ENCODE assay signal across 26 cellular contexts in genomic region chr3:151383111-151383510, GRCh38. TPM values are rescaled to one million over a fixed set of nuclear protein-coding genes. Genes with fewer than 3 reads are reported as not detected.
DNase-seq lines count a peak whose midpoint lies in the region; ATAC-seq, FAIRE-seq and TF ChIP-seq lines count a peak whose summit lies in the region.
"Had no signal": no experiment of that assay in that cellular context is flagged by ENCODE, and none has a peak within 500 bp of the region (broad histone marks: within the 10 kb centered on the region; RNA-seq: fewer than 3 reads in every experiment).

No MANE protein-coding gene starts in this region.

- H2AFZ ChIP-seq in Karpas-422 (ENCODE audit: low read length) (no peak overlapping the region), HepG2 (ENCODE audit: low read length) (no peak overlapping the region)
- H2AFZ ChIP-seq: neural progenitor cell had no signal

- TF ChIP-seq CTCF in CD14-positive monocyte (IDR thresholded peaks at IDR 0.05) (no peak), coronary artery (IDR thresholded peaks at IDR 0.05) (no peak), neutrophil (IDR thresholded peaks at IDR 0.05) (no peak), HepG2 (CRISPR knock-in tag; IDR thresholded peaks at IDR 0.05) (no peak)

- CTCF ChIA-PET in HepG2 (lab: Yijun Ruan, JAX; ENCODE audit: low intra/inter-chr PET ratio, low total read pairs): no interaction called here

- H3K27me3 ChIP-seq in Karpas-422 (ENCODE audit: low read length) (no peaks in the 10 kb centered on the region), neutrophil (no peaks in the 10 kb centered on the region), HepG2 (ENCODE audit: control insufficient read depth in 1 of 2, insufficient read depth in 2 of 2, low read length in 2 of 2) (no peaks in the 10 kb centered on the region)
- H3K27me3 ChIP-seq: neural progenitor cell had no signal

- POLR2A ChIA-PET in HepG2 (lab: Yijun Ruan, JAX): no interaction called here

- 56% methylated on average over 2 of the region's 2 CpGs for WGBS in HepG2 (ENCODE audit: low lambda C conversion rate)

- no peaks in the 10 kb centered on the region for H3K36me3 ChIP-seq in Karpas-422 (ENCODE audit: insufficient read depth, low read length)
- H3K36me3 ChIP-seq in neutrophil: no peaks in the 10 kb centered on the region
- H3K36me3 ChIP-seq in HepG2 (replicated peaks in 1 of 2; ENCODE audit: control insufficient read depth in 1 of 2, insufficient read depth in 2 of 2, low read length in 2 of 2): no peaks in the 10 kb centered on the region
- H3K36me3 ChIP-seq: neural progenitor cell, prostate gland had no signal

- H3K36me3 Mint-ChIP-seq in CD14-positive monocyte: no peaks in the 10 kb centered on the region
- no peaks in the 10 kb centered on the region for H3K36me3 Mint-ChIP-seq in natural killer cell treated with Interleukin-12 subunit alpha and Interleukin-12 subunit beta and Interleukin-15 and Interleukin-18, amount 100 ng/mL, for 72 hours
- H3K36me3 Mint-ChIP-seq: activated naive CD4-positive, alpha-beta T cell treated with anti-CD3 and anti-CD28 coated beads, Interleukin-2, amount 10 ng/mL, durations not matched to agents 7 days and 5 days; CD8-positive, alpha-beta memory T cell had no signal

- H3K4me3 ChIP-seq in Karpas-422 (ENCODE audit: low read length): peak overlapping the region; percentile 64
- H3K4me3 ChIP-seq in coronary artery: peak overlapping the region; percentile 53
- no peak overlapping the region for H3K4me3 ChIP-seq in neutrophil (ENCODE audit: low read depth in 1 of 2, low read length in 1 of 2)
- no peak overlapping the region for H3K4me3 ChIP-seq in HepG2 (replicated peaks in 1 of 3; ENCODE audit: insufficient read depth in 1 of 3, low read depth in 2 of 3, low read length in 3 of 3)
- H3K4me3 ChIP-seq: neural progenitor cell, prostate gland, skin epidermis had no signal

- no peak for FAIRE-seq in HepG2 (lab: Jason Lieb, UNC)

- BruUV-seq in HepG2 (replicated peaks; lab: Mats Ljungman, UMichigan): no TSS peak

- H3K9me2 ChIP-seq in Karpas-422 (replicated peaks; ENCODE audit: insufficient read depth, low read length): no peaks in the 10 kb centered on the region

- H3K27me3 Mint-ChIP-seq in CD14-positive monocyte (ENCODE audit: low read depth in 3 of 3): no peaks in the 10 kb centered on the region
- no peaks in the 10 kb centered on the region for H3K27me3 Mint-ChIP-seq in natural killer cell treated with Interleukin-12 subunit alpha and Interleukin-12 subunit beta and Interleukin-15 and Interleukin-18, amount 100 ng/mL, for 72 hours
- H3K27me3 Mint-ChIP-seq: activated CD4-positive, alpha-beta memory T cell treated with anti-CD3 and anti-CD28 coated beads, Interleukin-2, amount 10 ng/mL, durations not matched to agents 7 days and 5 days; activated T-cell treated with anti-CD3 and anti-CD28 coated beads, Interleukin-2, amount 50 U/mL, for 24 hours; CD8-positive, alpha-beta memory T cell had no signal

- H3K79me2 ChIP-seq in Karpas-422 (ENCODE audit: low read length): no peaks in the 10 kb centered on the region
- no peaks in the 10 kb centered on the region for H3K79me2 ChIP-seq in HepG2 (ENCODE audit: insufficient read depth, low read length)

- ATAC-seq in natural killer cell treated with Interleukin-12 subunit alpha and Interleukin-12 subunit beta and Interleukin-15 and Interleukin-18, amount 100 ng/mL, for 72 hours: no peak
- ATAC-seq in HepG2: no peak

- no peak for TF ChIP-seq EP300 in HepG2 (IDR thresholded peaks at IDR 0.05; ENCODE audit: low read depth in 2 of 2, low read length in 2 of 2)
- TF ChIP-seq EP300 in HepG2 (CRISPR knock-in tag; IDR thresholded peaks at IDR 0.05; ENCODE audit: borderline replicate concordance): no peak

- peak overlapping the region; percentile 72 for H3K9ac ChIP-seq in Karpas-422 (ENCODE audit: low read length)
- H3K9ac ChIP-seq in HepG2 (ENCODE audit: insufficient read depth, low read depth, low read length): no peak overlapping the region
- H3K9ac ChIP-seq: neural progenitor cell had no signal

- H3K9me3 ChIP-seq in Karpas-422 (ENCODE audit: low read length) (no peaks in the 10 kb centered on the region), neutrophil (no peaks in the 10 kb centered on the region), HepG2 (ENCODE audit: low read length) (no peaks in the 10 kb centered on the region)
- H3K9me3 ChIP-seq: prostate gland had no signal

- H3K4me2 ChIP-seq in Karpas-422 (ENCODE audit: low read depth, low read length, poor library complexity, severe bottlenecking): peak overlapping the region; percentile 92
- H3K4me2 ChIP-seq in HepG2 (ENCODE audit: low read depth, low read length): no peak overlapping the region
- H3K4me2 ChIP-seq: neural progenitor cell had no signal

- TF ChIP-seq RAD21 in HepG2 (CRISPR knock-in tag; IDR thresholded peaks at IDR 0.05): no peak

- H4K20me1 ChIP-seq in Karpas-422 (ENCODE audit: insufficient read depth, low read depth, low read length): no peaks in the 10 kb centered on the region
- no peaks in the 10 kb centered on the region for H4K20me1 ChIP-seq in HepG2 (ENCODE audit: insufficient read depth, low read length)

- DNase-seq in CD14-positive monocyte (ENCODE audit: low spot score) (no peak), Karpas-422 (peak; percentile 70), coronary artery (ENCODE audit: low spot score) (no peak), 8988T (no peak), DMS114 treated with DMSO at 0.1 percent for 48 hours (lab: John Stamatoyannopoulos, UW; ENCODE audit: unreplicated experiment) (no peak), HepG2 (ENCODE audit: low spot score) (no peak)
- DNase-seq in natural killer cell treated with Interleukin-12 subunit alpha and Interleukin-12 subunit beta and Interleukin-15 and Interleukin-18, amount 100 ng/mL, for 72 hours (ENCODE audit: low spot score): no peak
- DNase-seq: activated CD4-positive, alpha-beta memory T cell treated with anti-CD3 and anti-CD28 coated beads, Interleukin-2, amount 10 ng/mL, durations not matched to agents 7 days and 5 days; activated naive CD4-positive, alpha-beta T cell treated with anti-CD3 and anti-CD28 coated beads, Interleukin-2, amount 10 ng/mL, durations not matched to agents 7 days and 5 days; activated T-cell treated with anti-CD3 and anti-CD28 coated beads, Interleukin-2, amount 50 U/mL, for 24 hours; aorta; CD8-positive, alpha-beta memory T cell; DMS79; hippocampal formation; islet precursor cell; NCI-H1092; NCI-H2081 treated with DMSO at 0.1 percent for 48 hours; NCI-H446 treated with DMSO at 0.1 percent for 48 hours; SHP77; stimulated activated CD4-positive, alpha-beta T cell treated with anti-CD3 and anti-CD28 coated beads, Interleukin-2, amount 100 ng/mL, for 48 hours had no signal

- H3K4me1 ChIP-seq in Karpas-422 (ENCODE audit: low read length): peaks cover 93% of the 10 kb centered on the region
- peaks cover 55 to 59% of the 10 kb centered on the region in 2 experiments for H3K4me1 ChIP-seq in neutrophil (ENCODE audit: control insufficient read depth in 1 of 2, insufficient read depth in 1 of 2, low read depth in 1 of 2, low read length in 1 of 2)
- H3K4me1 ChIP-seq in HepG2 (ENCODE audit: insufficient read depth, low read length): no peaks in the 10 kb centered on the region
- H3K4me1 ChIP-seq: neural progenitor cell, prostate gland had no signal

- intact Hi-C loops in CD14-positive monocyte (cut with micrococcal nuclease) (loop anchor here (5.0 to 10.0 kb wide), 2 partner anchors 56 to 58 kb away; partner anchors contain the start of gene P2RY13 (in 2 of the 2)), HepG2 (cut with micrococcal nuclease; ENCODE audit: unreplicated experiment) (no loop called here)

- peak overlapping the region in 6 of 7 donors; percentile 9 to 84 (median 69) for H3K27ac Mint-ChIP-seq in CD14-positive monocyte
- H3K27ac Mint-ChIP-seq in natural killer cell treated with Interleukin-12 subunit alpha and Interleukin-12 subunit beta and Interleukin-15 and Interleukin-18, amount 100 ng/mL, for 72 hours: no peak overlapping the region
- H3K27ac Mint-ChIP-seq: activated CD4-positive, alpha-beta memory T cell treated with anti-CD3 and anti-CD28 coated beads, Interleukin-2, amount 10 ng/mL, durations not matched to agents 7 days and 5 days; activated naive CD4-positive, alpha-beta T cell treated with anti-CD3 and anti-CD28 coated beads, Interleukin-2, amount 10 ng/mL, durations not matched to agents 7 days and 5 days; activated T-cell treated with anti-CD3 and anti-CD28 coated beads, Interleukin-2, amount 50 U/mL, for 24 hours; CD8-positive, alpha-beta memory T cell; neural progenitor cell; T-helper 1 cell treated with Interleukin-12 subunit alpha and Interleukin-12 subunit beta and Interleukin-4 antibody, amounts not matched to agents 30 μg/mL and 1 μg/mL, for 36 hours had no signal

- H3K27ac ChIP-seq in Karpas-422 (ENCODE audit: low read length): peak overlapping the region; percentile 94
- no peak overlapping the region for H3K27ac ChIP-seq in coronary artery
- peak overlapping the region; percentile 76 for H3K27ac ChIP-seq in neutrophil
- H3K27ac ChIP-seq in HepG2 (ENCODE audit: extremely low read length, insufficient read depth, low read length): no peak overlapping the region
- H3K27ac ChIP-seq: neural progenitor cell, prostate gland had no signal

- H3K4me3 Mint-ChIP-seq in CD14-positive monocyte: no peak overlapping the region
- no peak overlapping the region for H3K4me3 Mint-ChIP-seq in natural killer cell treated with Interleukin-12 subunit alpha and Interleukin-12 subunit beta and Interleukin-15 and Interleukin-18, amount 100 ng/mL, for 72 hours
- H3K4me3 Mint-ChIP-seq: activated CD4-positive, alpha-beta memory T cell treated with anti-CD3 and anti-CD28 coated beads, Interleukin-2, amount 10 ng/mL, durations not matched to agents 7 days and 5 days; activated naive CD4-positive, alpha-beta T cell treated with anti-CD3 and anti-CD28 coated beads, Interleukin-2, amount 10 ng/mL, durations not matched to agents 7 days and 5 days; activated T-cell treated with anti-CD3 and anti-CD28 coated beads, Interleukin-2, amount 50 U/mL, for 24 hours; neural progenitor cell; T-helper 1 cell treated with Interleukin-12 subunit alpha and Interleukin-12 subunit beta and Interleukin-4 antibody, amounts not matched to agents 30 μg/mL and 1 μg/mL, for 36 hours had no signal

- H3K9me3 Mint-ChIP-seq in CD14-positive monocyte: no peaks in the 10 kb centered on the region
- H3K9me3 Mint-ChIP-seq in natural killer cell treated with Interleukin-12 subunit alpha and Interleukin-12 subunit beta and Interleukin-15 and Interleukin-18, amount 100 ng/mL, for 72 hours: no peaks in the 10 kb centered on the region
- H3K9me3 Mint-ChIP-seq: activated CD4-positive, alpha-beta memory T cell treated with anti-CD3 and anti-CD28 coated beads, Interleukin-2, amount 10 ng/mL, durations not matched to agents 7 days and 5 days; activated naive CD4-positive, alpha-beta T cell treated with anti-CD3 and anti-CD28 coated beads, Interleukin-2, amount 10 ng/mL, durations not matched to agents 7 days and 5 days; activated T-cell treated with anti-CD3 and anti-CD28 coated beads, Interleukin-2, amount 50 U/mL, for 24 hours; CD8-positive, alpha-beta memory T cell; neural progenitor cell; T-helper 1 cell treated with Interleukin-12 subunit alpha and Interleukin-12 subunit beta and Interleukin-4 antibody, amounts not matched to agents 30 μg/mL and 1 μg/mL, for 36 hours had no signal

- TF ChIP-seq POLR2A in HepG2 (IDR thresholded peaks at IDR 0.05; ENCODE audit: insufficient read depth in 1 of 2, low read depth in 2 of 2, low read length in 2 of 2): no peak

- peaks cover 52% of the 10 kb centered on the region for H3K4me1 Mint-ChIP-seq in CD14-positive monocyte
- H3K4me1 Mint-ChIP-seq in natural killer cell treated with Interleukin-12 subunit alpha and Interleukin-12 subunit beta and Interleukin-15 and Interleukin-18, amount 100 ng/mL, for 72 hours (ENCODE audit: low read depth in 2 of 2): peaks cover 5 to 12% of the 10 kb centered on the region in 2 donors

- in situ Hi-C loops in HepG2 (cut with HindIII; ENCODE audit: extremely low pct_ligation_motif_present, low pct_unique_long_range_greater_than_20kb): no loop called here

RNA-seq across cellular contexts. Expression of gene P2RY12, which starts 1.4 kb away (rescaled TPM):
- polyA plus RNA-seq in CD14-positive monocyte: 1 to 10 TPM; 2.7 to 3.0 TPM
- total RNA-seq in Karpas-422 (2014; rRNA removed; shearing (Covaris generic); ENCODE audit: low replicate concordance): not detected in 2 replicates
- not detected for total RNA-seq in natural killer cell treated with Interleukin-12 subunit alpha and Interleukin-12 subunit beta and Interleukin-15 and Interleukin-18, amount 100 ng/mL, for 72 hours
- not detected in 2 replicates for total RNA-seq in HepG2 (2016; rRNA removed; fragmentation: Illumina TruSeq; extraction: Trizol)
- total RNA-seq in HepG2 (2016; cell fraction: cytosol; rRNA removed; fragmentation: Illumina TruSeq; extraction: Trizol; ENCODE audit: low read depth): not detected in 2 replicates
- not detected in 2 replicates for total RNA-seq in HepG2 (2016; cell fraction: insoluble cytoplasmic fraction; rRNA removed; fragmentation: Illumina TruSeq; extraction: Trizol)
- not detected in 2 replicates for total RNA-seq in HepG2 (2016; cell fraction: membrane; rRNA removed; fragmentation: Illumina TruSeq; extraction: Trizol)
- total RNA-seq in HepG2 (2016; cell fraction: nucleus; rRNA removed; fragmentation: Illumina TruSeq; extraction: Trizol): not detected in 2 replicates
- polyA plus RNA-seq in HepG2 (2011; rRNA removed): not detected in 2 replicates
- polyA plus RNA-seq in HepG2 (2011; cell fraction: cytosol; rRNA removed): not detected in 2 replicates
- not detected in 2 replicates for polyA plus RNA-seq in HepG2 (2011; cell fraction: nucleus; rRNA removed)
- not detected in 2 replicates for polyA plus RNA-seq in HepG2 (2012)
- not detected in 2 replicates for polyA plus RNA-seq in HepG2 (2016; cell fraction: cytosol; fragmentation: Illumina TruSeq; extraction: Trizol; ENCODE audit: low read depth)
- not detected in 2 replicates for polyA plus RNA-seq in HepG2 (2016; cell fraction: insoluble cytoplasmic fraction; fragmentation: Illumina TruSeq; extraction: Trizol; ENCODE audit: low read depth)
- not detected in 2 replicates for polyA plus RNA-seq in HepG2 (2016; cell fraction: membrane; fragmentation: Illumina TruSeq; extraction: Trizol; ENCODE audit: low read depth)
- not detected in 2 replicates for polyA plus RNA-seq in HepG2 (2016; cell fraction: nucleus; fragmentation: Illumina TruSeq; extraction: Trizol; ENCODE audit: insufficient read depth, low read depth)
- polyA minus RNA-seq in HepG2 (2011; rRNA and poly(A)+ RNA removed; ENCODE audit: low replicate concordance): not detected in 2 replicates
- polyA minus RNA-seq in HepG2 (2011; cell fraction: cytosol; rRNA and poly(A)+ RNA removed): not detected in 2 replicates
- not detected in 2 replicates for polyA minus RNA-seq in HepG2 (2011; cell fraction: nucleus; rRNA and poly(A)+ RNA removed)
- total RNA-seq: activated CD4-positive, alpha-beta memory T cell treated with anti-CD3 and anti-CD28 coated beads, Interleukin-2, amount 10 ng/mL, durations not matched to agents 7 days and 5 days; CD8-positive, alpha-beta memory T cell; HT-29 had no signal
- polyA plus RNA-seq: CD8-positive, alpha-beta memory T cell had no signal

RNA-seq across cellular contexts. Expression of gene P2RY13, which starts 53.8 kb away (rescaled TPM):
- polyA plus RNA-seq in CD14-positive monocyte (10 to 100 TPM; 45.6 to 80.0 TPM), HepG2 (2011; rRNA removed) (not detected in 2 replicates)
- total RNA-seq in Karpas-422 (2014; rRNA removed; shearing (Covaris generic); ENCODE audit: low replicate concordance): 0.40 and 0.97 TPM in 2 replicates
- total RNA-seq in natural killer cell treated with Interleukin-12 subunit alpha and Interleukin-12 subunit beta and Interleukin-15 and Interleukin-18, amount 100 ng/mL, for 72 hours: not detected
- not detected in 2 replicates for total RNA-seq in HepG2 (2016; rRNA removed; fragmentation: Illumina TruSeq; extraction: Trizol)
- not detected in 2 replicates for total RNA-seq in HepG2 (2016; cell fraction: cytosol; rRNA removed; fragmentation: Illumina TruSeq; extraction: Trizol; ENCODE audit: low read depth)
- not detected in 2 replicates for total RNA-seq in HepG2 (2016; cell fraction: insoluble cytoplasmic fraction; rRNA removed; fragmentation: Illumina TruSeq; extraction: Trizol)
- total RNA-seq in HepG2 (2016; cell fraction: membrane; rRNA removed; fragmentation: Illumina TruSeq; extraction: Trizol): not detected in 2 replicates
- total RNA-seq in HepG2 (2016; cell fraction: nucleus; rRNA removed; fragmentation: Illumina TruSeq; extraction: Trizol): not detected in 2 replicates
- polyA plus RNA-seq in HepG2 (2011; cell fraction: cytosol; rRNA removed): not detected in 2 replicates
- not detected in 2 replicates for polyA plus RNA-seq in HepG2 (2011; cell fraction: nucleus; rRNA removed)
- polyA plus RNA-seq in HepG2 (2012): not detected in 2 replicates
- polyA plus RNA-seq in HepG2 (2016; cell fraction: cytosol; fragmentation: Illumina TruSeq; extraction: Trizol; ENCODE audit: low read depth): not detected in 2 replicates
- polyA plus RNA-seq in HepG2 (2016; cell fraction: insoluble cytoplasmic fraction; fragmentation: Illumina TruSeq; extraction: Trizol; ENCODE audit: low read depth): not detected in 2 replicates
- polyA plus RNA-seq in HepG2 (2016; cell fraction: membrane; fragmentation: Illumina TruSeq; extraction: Trizol; ENCODE audit: low read depth): not detected in 2 replicates
- not detected in 2 replicates for polyA plus RNA-seq in HepG2 (2016; cell fraction: nucleus; fragmentation: Illumina TruSeq; extraction: Trizol; ENCODE audit: insufficient read depth, low read depth)
- polyA minus RNA-seq in HepG2 (2011; rRNA and poly(A)+ RNA removed; ENCODE audit: low replicate concordance): not detected in 2 replicates
- polyA minus RNA-seq in HepG2 (2011; cell fraction: cytosol; rRNA and poly(A)+ RNA removed): not detected in 2 replicates
- not detected in 2 replicates for polyA minus RNA-seq in HepG2 (2011; cell fraction: nucleus; rRNA and poly(A)+ RNA removed)
- total RNA-seq: activated CD4-positive, alpha-beta memory T cell treated with anti-CD3 and anti-CD28 coated beads, Interleukin-2, amount 10 ng/mL, durations not matched to agents 7 days and 5 days; CD8-positive, alpha-beta memory T cell; HT-29 had no signal
- polyA plus RNA-seq: CD8-positive, alpha-beta memory T cell had no signal

Comparison
In these comparisons a context has a peak if more than half of its experiments do, and no peak if none do; other contexts are left out.
1. H3K27ac Mint-ChIP-seq: peak in CD14-positive monocyte (6 of 7); none in natural killer cell treated with Interleukin-12 subunit alpha and Interleukin-12 subunit beta and Interleukin-15 and Interleukin-18, amount 100 ng/mL, for 72 hours (0 of 2).
2. H3K27ac ChIP-seq: peak in Karpas-422 (single experiment) and neutrophil (single experiment); none in coronary artery (0 of 2) and HepG2 (single experiment).
3. H3K4me3 ChIP-seq: peak in Karpas-422 (single experiment) and coronary artery (single experiment); none in neutrophil (0 of 2) and HepG2 (0 of 3).